ENCODE assay signal across 1 cellular context in genomic region chr6:12709116-12709515, GRCh38.
TF ChIP-seq lines count a peak whose summit lies in the region.

No MANE protein-coding gene starts in this region.

TF ChIP-seq in WTC11, 78 proteins besides CTCF, POLR2A, EP300 and RAD21 (continued from another document):
- no peak for TF ChIP-seq PRDM15 (CRISPR knock-in tag; IDR thresholded peaks at IDR 0.05)
